16 cellular contexts compared by ENCODE assay signal in the genomic region with DNA sequence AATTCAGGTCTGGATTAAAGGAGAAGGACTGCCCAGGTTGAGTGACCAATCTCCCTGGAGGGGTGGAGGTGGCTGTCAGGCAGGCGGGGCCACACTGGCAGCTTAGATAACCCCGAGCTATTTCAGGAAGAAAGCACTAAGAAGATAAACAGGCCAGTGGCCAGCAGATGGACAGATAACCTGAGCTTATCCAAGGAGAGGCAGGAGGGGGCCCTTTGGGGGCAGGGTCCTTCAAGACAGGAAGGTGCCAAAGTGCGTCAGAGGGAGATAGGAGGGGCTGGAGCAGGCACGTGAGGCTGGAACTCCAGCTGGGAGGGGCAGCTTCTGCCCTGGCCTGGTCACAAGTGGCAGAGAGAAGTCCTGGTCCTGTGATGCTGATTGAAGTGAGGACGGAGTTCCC. TPM values are rescaled to one million over a fixed set of nuclear protein-coding genes. Genes with fewer than 3 reads are reported as not detected.
DNase-seq lines count a peak whose midpoint lies in the region; ATAC-seq and TF ChIP-seq lines count a peak whose summit lies in the region.
"Had no signal": no experiment of that assay in that cellular context is flagged by ENCODE, and none has a peak within 500 bp of the region (broad histone marks: within the 10 kb centered on the region; RNA-seq: fewer than 3 reads in every experiment).

No MANE protein-coding gene starts in this region.

- TF ChIP-seq EP300 in stomach (IDR thresholded peaks at IDR 0.05): no peak

- no peaks in the 10 kb centered on the region for H3K9me3 ChIP-seq in colonic mucosa
- H3K9me3 ChIP-seq in right cardiac atrium (ENCODE audit: control insufficient read depth, low read length): no peaks in the 10 kb centered on the region
- H3K9me3 ChIP-seq in stomach: no peaks in the 10 kb centered on the region
- H3K9me3 ChIP-seq: BLaER1 had no signal

- H3K27ac ChIP-seq in colonic mucosa (no peak overlapping the region), right cardiac atrium (ENCODE audit: low read length) (no peak overlapping the region), stomach (no peak overlapping the region), foreskin keratinocyte (no peak overlapping the region)
- H3K27ac ChIP-seq: BLaER1, GM23248, RWPE1 had no signal

- DNase-seq in NCI-H82 (lab: John Stamatoyannopoulos, UW) (peak; percentile 79), colonic mucosa (peak; percentile 18), right cardiac atrium (peak; percentile 72 to 74 (median 72)), stomach (peak; percentile 44), foreskin keratinocyte (no peak)
- DNase-seq in activated CD4-positive, CD25-positive, alpha-beta regulatory T cell treated with anti-CD3 and anti-CD28 coated beads, Interleukin-2, amount 50 U/mL, for 72 hours: no peak
- DNase-seq: activated CD4-positive, alpha-beta T cell treated with anti-CD3 and anti-CD28 coated beads, Interleukin-2, amount 10 ng/mL, durations not matched to agents 7 days and 5 days; activated naive CD4-positive, alpha-beta T cell treated with anti-CD3 and anti-CD28 coated beads, Interleukin-2, amount 50 U/mL, for 16 hours; activated T-cell treated with anti-CD3 and anti-CD28 coated beads, Interleukin-2, amount 50 U/mL, for 1 hour; GM23248; mammary epithelial cell; NCI-H2029; substantia nigra had no signal

- no peak for TF ChIP-seq POLR2A in stomach (IDR thresholded peaks at IDR 0.05)

- TF ChIP-seq CTCF in colonic mucosa (IDR thresholded peaks at IDR 0.05) (no peak), stomach (IDR thresholded peaks at IDR 0.05) (no peak), foreskin keratinocyte (conservative IDR thresholded peaks at IDR 0.05) (no peak)

- intact Hi-C loops in colonic mucosa (cut with DNase I) (no loop called here), right cardiac atrium (cut with DNase I) (no loop called here), stomach (cut with DNase I; ENCODE audit: low total_unique reads) (no loop called here)

- no peak overlapping the region for H3K4me3 ChIP-seq in colonic mucosa
- H3K4me3 ChIP-seq in right cardiac atrium (ENCODE audit: low read length): no peak overlapping the region
- no peak overlapping the region for H3K4me3 ChIP-seq in stomach
- H3K4me3 ChIP-seq: BLaER1, GM23248 had no signal

- 18% methylated on average over 5 of the region's 5 CpGs for WGBS in right cardiac atrium
- 14 to 31% (median 27%) methylated on average over 5 of the region's 5 CpGs for WGBS in stomach, 5 donors

- H3K4me1 ChIP-seq in colonic mucosa (no peaks in the 10 kb centered on the region), right cardiac atrium (ENCODE audit: control insufficient read depth, insufficient read depth, low read length) (peaks cover 18% of the 10 kb centered on the region), stomach (peaks cover 0 to 8% (median 0%) of the 10 kb centered on the region in 4 donors), foreskin keratinocyte (no peaks in the 10 kb centered on the region)

- ATAC-seq in right cardiac atrium (peak; percentile 57 to 81), HG02798 (IDR thresholded peaks at IDR 0.05; ENCODE audit: poor library complexity, unreplicated experiment) (no peak), foreskin keratinocyte (no peak)

- no peaks in the 10 kb centered on the region for H3K27me3 ChIP-seq in colonic mucosa
- H3K27me3 ChIP-seq in right cardiac atrium (ENCODE audit: control insufficient read depth, insufficient read depth): no peaks in the 10 kb centered on the region
- H3K27me3 ChIP-seq in stomach: no peaks in the 10 kb centered on the region
- no peaks in the 10 kb centered on the region for H3K27me3 ChIP-seq in foreskin keratinocyte
- H3K27me3 ChIP-seq: BLaER1 had no signal

- H3K9ac ChIP-seq in colonic mucosa (ENCODE audit: low read depth in 2 of 2, low read length in 2 of 2): no peak overlapping the region
- H3K9ac ChIP-seq: BLaER1, GM23248 had no signal

- H3K36me3 ChIP-seq in colonic mucosa: no peaks in the 10 kb centered on the region
- H3K36me3 ChIP-seq in stomach: no peaks in the 10 kb centered on the region
- H3K36me3 ChIP-seq: BLaER1 had no signal

RNA-seq across cellular contexts. Expression of a gene that starts 29.8 kb away (rescaled TPM):
- total RNA-seq in colonic mucosa (10 to 100 TPM; 11.2 to 14.6 TPM), right cardiac atrium (10 to 100 TPM; 60.7 to 81.1 (median 63.9) TPM), stomach (100 to 1,000 TPM in 1 of 5 donors, 10 to 100 TPM in 3, 1 to 10 TPM in 1; 4.7 to 241 (median 30.4) TPM), foreskin keratinocyte (0.53 and 2.3 TPM in 2 replicates)
- polyA plus RNA-seq in right cardiac atrium (29.1 TPM), stomach (1 to 10 TPM; 2.9 to 3.8 (median 3.5) TPM), foreskin keratinocyte (0.17 and 0.72 TPM in 2 replicates)

Comparison
In these comparisons a context has a peak if more than half of its experiments do, and no peak if none do; other contexts are left out.
1. DNase-seq: peak in NCI-H82 (single experiment), colonic mucosa (single experiment), right cardiac atrium (3 of 3) and stomach (single experiment); none in activated CD4-positive, CD25-positive, alpha-beta regulatory T cell treated with anti-CD3 and anti-CD28 coated beads, Interleukin-2, amount 50 U/mL, for 72 hours (single experiment) and foreskin keratinocyte (0 of 2).
2. ATAC-seq: peak in right cardiac atrium (2 of 2); none in HG02798 (single experiment) and foreskin keratinocyte (single experiment).